ENCODE assay signal across 10 cellular contexts in genomic region chr19:58572026-58572817, GRCh38. TPM values are rescaled to one million over a fixed set of nuclear protein-coding genes. Genes with fewer than 3 reads are reported as not detected.
DNase-seq lines count a peak whose midpoint lies in the region; ATAC-seq and TF ChIP-seq lines count a peak whose summit lies in the region.
"Had no signal": no experiment of that assay in that cellular context is flagged by ENCODE, and none has a peak within 500 bp of the region (broad histone marks: within the 10 kb centered on the region; RNA-seq: fewer than 3 reads in every experiment).

No MANE protein-coding gene starts in this region.

- H3K9me3 ChIP-seq in ascending aorta: no peaks in the 10 kb centered on the region
- H3K9me3 ChIP-seq in right lobe of liver: no peaks in the 10 kb centered on the region
- H3K9me3 ChIP-seq in thoracic aorta: no peaks in the 10 kb centered on the region

- H3K9me3 Mint-ChIP-seq in activated CD4-positive, alpha-beta T cell treated with anti-CD3 and anti-CD28 coated beads, Interleukin-2, amount 10 ng/mL, durations not matched to agents 7 days and 5 days: no peaks in the 10 kb centered on the region

- peak overlapping the region; percentile 95 for H3K4me3 Mint-ChIP-seq in activated CD4-positive, alpha-beta T cell treated with anti-CD3 and anti-CD28 coated beads, Interleukin-2, amount 10 ng/mL, durations not matched to agents 7 days and 5 days

- ATAC-seq in right lobe of liver (no peak), thoracic aorta (ENCODE audit: insufficient number of reproducible peaks, low FRiP score, low read depth) (no peak), GM18870 (IDR thresholded peaks at IDR 0.05; ENCODE audit: unreplicated experiment) (no peak), GM18867 (IDR thresholded peaks at IDR 0.05; ENCODE audit: unreplicated experiment) (no peak), HG03460 (IDR thresholded peaks at IDR 0.05; ENCODE audit: unreplicated experiment) (no peak)

- TF ChIP-seq CTCF in ascending aorta (IDR thresholded peaks at IDR 0.05) (no peak), right lobe of liver (IDR thresholded peaks at IDR 0.05) (no peak), thoracic aorta (IDR thresholded peaks at IDR 0.05) (no peak)

- H3K4me1 Mint-ChIP-seq in activated CD4-positive, alpha-beta T cell treated with anti-CD3 and anti-CD28 coated beads, Interleukin-2, amount 10 ng/mL, durations not matched to agents 7 days and 5 days: peaks cover 45% of the 10 kb centered on the region

- no peaks in the 10 kb centered on the region for H3K27me3 Mint-ChIP-seq in activated CD4-positive, alpha-beta T cell treated with anti-CD3 and anti-CD28 coated beads, Interleukin-2, amount 10 ng/mL, durations not matched to agents 7 days and 5 days

- no peak for DNase-seq in activated CD4-positive, alpha-beta T cell treated with anti-CD3 and anti-CD28 coated beads, Interleukin-2, amount 10 ng/mL, durations not matched to agents 7 days and 5 days
- no peak for DNase-seq in activated CD4-positive, alpha-beta T cell treated with anti-CD3 and anti-CD28 coated beads for 48 hours
- no peak for DNase-seq in ascending aorta (ENCODE audit: low spot score in 2 of 2)
- DNase-seq in right lobe of liver: no peak
- DNase-seq in thoracic aorta (ENCODE audit: low spot score): no peak
- DNase-seq: DMS53, NCI-H1105 treated with DMSO at 0.1 percent for 48 hours had no signal

- H3K4me1 ChIP-seq in ascending aorta: peaks cover 4 to 20% of the 10 kb centered on the region in 2 donors
- H3K4me1 ChIP-seq in right lobe of liver: peaks cover 0 to 17% (median 3%) of the 10 kb centered on the region in 4 donors
- H3K4me1 ChIP-seq in thoracic aorta (ENCODE audit: control insufficient read depth in 1 of 2, low read depth in 2 of 2): peaks cover 13 to 25% of the 10 kb centered on the region in 2 donors

- H3K4me3 ChIP-seq in ascending aorta: peak overlapping the region; percentile 81 to 92
- peak overlapping the region; percentile 67 to 75 (median 73) for H3K4me3 ChIP-seq in right lobe of liver
- H3K4me3 ChIP-seq in thoracic aorta: peak overlapping the region; percentile 96

- H3K36me3 ChIP-seq in ascending aorta: peaks cover 3% of the 10 kb centered on the region in 2 donors
- peaks cover 0 to 6% (median 0%) of the 10 kb centered on the region in 4 donors for H3K36me3 ChIP-seq in right lobe of liver
- H3K36me3 ChIP-seq in thoracic aorta: peaks cover 23% of the 10 kb centered on the region

- POLR2A ChIA-PET in activated CD4-positive, alpha-beta T cell treated with anti-CD3 and anti-CD28 coated beads, Interleukin-2, amount 10 ng/mL, durations not matched to agents 7 days and 5 days (lab: Charles Lee): interaction anchor here (0.5 to 1.2 kb wide), 3 partner anchors 8 to 18 kb away, joined by 3 to 7 read pairs (median 5); no protein-coding TSS in a partner anchor

- no peaks in the 10 kb centered on the region for H3K27me3 ChIP-seq in ascending aorta
- no peaks in the 10 kb centered on the region for H3K27me3 ChIP-seq in right lobe of liver
- no peaks in the 10 kb centered on the region for H3K27me3 ChIP-seq in thoracic aorta (replicated peaks; ENCODE audit: insufficient read depth)

- H3K27ac Mint-ChIP-seq in activated CD4-positive, alpha-beta T cell treated with anti-CD3 and anti-CD28 coated beads, Interleukin-2, amount 10 ng/mL, durations not matched to agents 7 days and 5 days: peak overlapping the region; percentile 99

- 64% methylated on average over 13 of the region's 24 CpGs for WGBS in right lobe of liver (ENCODE audit: insufficient coverage, low coverage, low lambda C conversion rate, missing lambda C conversion rate)

- intact Hi-C loops in ascending aorta (cut with DNase I): loop anchor here (1.0 kb wide), 1 partner anchor 53 kb away; the partner anchor contains the start of gene ZBTB45
- intact Hi-C loops in right lobe of liver (cut with DNase I): no loop called here

- peaks cover 20% of the 10 kb centered on the region for H3K36me3 Mint-ChIP-seq in activated CD4-positive, alpha-beta T cell treated with anti-CD3 and anti-CD28 coated beads, Interleukin-2, amount 10 ng/mL, durations not matched to agents 7 days and 5 days (ENCODE audit: low read depth)

- TF ChIP-seq POLR2A in right lobe of liver (IDR thresholded peaks at IDR 0.05): no peak

- H3K27ac ChIP-seq in ascending aorta: peak overlapping the region; percentile 95 to 98
- H3K27ac ChIP-seq in right lobe of liver: peak overlapping the region; percentile 86 to 96 (median 89)
- H3K27ac ChIP-seq in thoracic aorta: peak overlapping the region; percentile 98 to 99

- CTCF ChIA-PET in activated CD4-positive, alpha-beta T cell treated with anti-CD3 and anti-CD28 coated beads, Interleukin-2, amount 10 ng/mL, durations not matched to agents 7 days and 5 days (lab: Charles Lee): interaction anchor here (0.7 to 2.9 kb wide), 6 partner anchors 10 to 52 kb away, joined by 3 to 14 read pairs (median 4); partner anchors contain the start of genes CHMP2A and ZBTB45

RNA-seq across cellular contexts. Expression of gene MZF1, which starts 0.9 kb away (rescaled TPM):
- 10 to 100 TPM; 28.6 to 33.1 TPM for total RNA-seq in activated CD4-positive, alpha-beta T cell treated with anti-CD3 and anti-CD28 coated beads, Interleukin-2, amount 10 ng/mL, durations not matched to agents 7 days and 5 days
- total RNA-seq in ascending aorta (77.1 TPM), right lobe of liver (10 to 100 TPM in 5 of 6 experiments, 1 to 10 TPM in 1; 8.2 to 19.9 (median 14.1) TPM), thoracic aorta (10 to 100 TPM; 44.9 to 46.8 TPM)

RNA-seq across cellular contexts. Expression of gene UBE2M, which starts 13.8 kb away (rescaled TPM):
- total RNA-seq in activated CD4-positive, alpha-beta T cell treated with anti-CD3 and anti-CD28 coated beads, Interleukin-2, amount 10 ng/mL, durations not matched to agents 7 days and 5 days: 10 to 100 TPM; 82.8 to 96.0 TPM
- total RNA-seq in ascending aorta: 14.8 TPM
- 10 to 100 TPM; 16.0 to 23.5 (median 20.7) TPM for total RNA-seq in right lobe of liver
- 10 to 100 TPM; 17.1 to 18.9 TPM for total RNA-seq in thoracic aorta

RNA-seq across cellular contexts. Expression of gene CHMP2A, which starts 17.3 kb away (rescaled TPM):
- 100 to 1,000 TPM; 128 to 137 TPM for total RNA-seq in activated CD4-positive, alpha-beta T cell treated with anti-CD3 and anti-CD28 coated beads, Interleukin-2, amount 10 ng/mL, durations not matched to agents 7 days and 5 days
- total RNA-seq in ascending aorta: 154 TPM
- 10 to 100 TPM; 62.1 to 90.9 (median 70.7) TPM for total RNA-seq in right lobe of liver
- total RNA-seq in thoracic aorta: 10 to 100 TPM; 90.3 to 98.8 TPM

RNA-seq across cellular contexts. Expression of gene TRIM28, which starts 28.4 kb away (rescaled TPM):
- total RNA-seq in activated CD4-positive, alpha-beta T cell treated with anti-CD3 and anti-CD28 coated beads, Interleukin-2, amount 10 ng/mL, durations not matched to agents 7 days and 5 days: 100 to 1,000 TPM; 457 to 560 TPM
- total RNA-seq in ascending aorta (222 TPM), right lobe of liver (100 to 1,000 TPM in 3 of 6 experiments, 10 to 100 TPM in 3; 75.4 to 106 (median 94.7) TPM), thoracic aorta (100 to 1,000 TPM; 192 to 204 TPM)

RNA-seq across cellular contexts. Expression of gene ZBTB45, which starts 52.6 kb away (rescaled TPM):
- total RNA-seq in activated CD4-positive, alpha-beta T cell treated with anti-CD3 and anti-CD28 coated beads, Interleukin-2, amount 10 ng/mL, durations not matched to agents 7 days and 5 days: 10 to 100 TPM; 17.9 to 19.9 TPM
- 46.5 TPM for total RNA-seq in ascending aorta
- 1 to 10 TPM; 3.5 to 4.8 (median 4.3) TPM for total RNA-seq in right lobe of liver
- total RNA-seq in thoracic aorta: 10 to 100 TPM; 10.4 to 10.9 TPM
